ENCODE assay signal across 8 cellular contexts in the genomic region with DNA sequence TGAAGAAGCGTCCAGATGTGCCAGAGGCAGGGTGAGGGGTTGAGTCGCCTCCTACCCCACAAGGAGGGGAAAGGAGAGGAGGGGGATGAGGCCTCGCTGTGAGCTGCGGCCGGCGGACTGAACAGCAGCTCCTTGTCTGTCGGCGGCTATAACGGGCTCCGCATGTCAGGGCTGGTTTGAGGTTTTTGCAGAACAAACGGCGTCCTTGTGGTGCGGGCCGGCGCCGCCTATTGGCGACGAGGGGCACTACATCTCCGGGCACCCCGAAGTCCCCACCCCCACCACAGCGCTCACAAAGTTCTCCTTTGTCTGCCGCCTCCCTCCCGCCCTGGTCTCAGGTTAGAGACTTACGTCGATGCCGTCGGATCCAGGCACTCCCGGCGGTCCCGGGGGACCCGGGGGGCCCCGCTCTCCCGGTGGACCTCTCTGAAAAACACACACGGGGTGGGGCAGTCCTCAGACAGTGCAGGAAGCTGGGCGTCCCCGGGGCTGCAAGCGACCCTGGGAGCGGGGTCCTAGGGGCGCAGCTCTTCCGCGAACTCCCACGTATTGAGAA. TPM values are rescaled to one million over a fixed set of nuclear protein-coding genes. Genes with fewer than 3 reads are reported as not detected.
DNase-seq lines count a peak whose midpoint lies in the region; ATAC-seq and TF ChIP-seq lines count a peak whose summit lies in the region.

No MANE protein-coding gene starts in this region.

- H4K5ac ChIP-seq in mesendoderm (ENCODE audit: low read length): no peak overlapping the region

- no peak overlapping the region for H4K8ac ChIP-seq in mesendoderm (ENCODE audit: low read depth, low read length)

- peaks cover 32% of the 10 kb centered on the region for H3K36me3 ChIP-seq in endodermal cell (ENCODE audit: control insufficient read depth, insufficient read depth, low read length)
- peaks cover under 1% of the 10 kb centered on the region for H3K36me3 ChIP-seq in mesendoderm (ENCODE audit: control insufficient read depth, insufficient read depth, low read length)

- H2BK5ac ChIP-seq in mesendoderm (ENCODE audit: low read length): no peak overlapping the region

- no peak overlapping the region for H2BK15ac ChIP-seq in mesendoderm (replicated peaks; ENCODE audit: low read depth)

- no peaks in the 10 kb centered on the region for H3K9me3 Mint-ChIP-seq in endodermal cell

- H3K27me3 ChIP-seq in endodermal cell (ENCODE audit: control insufficient read depth, insufficient read depth, low read length, poor library complexity, severe bottlenecking) (peaks cover 13% of the 10 kb centered on the region), mesendoderm (ENCODE audit: insufficient read depth, low read length, poor library complexity) (no peaks in the 10 kb centered on the region)

- peaks cover 2% of the 10 kb centered on the region for H3K79me1 ChIP-seq in mesendoderm (ENCODE audit: low read length)

- peak overlapping the region; percentile 86 for H3K27ac ChIP-seq in endodermal cell (ENCODE audit: low read depth, low read length)
- peak overlapping the region; percentile 62 for H3K27ac ChIP-seq in mesendoderm (ENCODE audit: low read depth, low read length)

- no peaks in the 10 kb centered on the region for H3K9me3 ChIP-seq in endodermal cell (ENCODE audit: control insufficient read depth, low read length)

- H3K27ac Mint-ChIP-seq in endodermal cell: peak overlapping the region; percentile 90

- H3K4me1 ChIP-seq in endodermal cell (ENCODE audit: control insufficient read depth, insufficient read depth, low read length) (peaks cover 10% of the 10 kb centered on the region), mesendoderm (ENCODE audit: control insufficient read depth, low read depth, low read length) (peaks cover 6% of the 10 kb centered on the region)

- peak; percentile 29 for DNase-seq in NCI-H82 treated with DMSO at 0.1 percent for 48 hours (lab: John Stamatoyannopoulos, UW; ENCODE audit: unreplicated experiment)
- peak; percentile 52 for DNase-seq in activated CD8-positive, alpha-beta memory T cell treated with anti-CD3 and anti-CD28 coated beads, Interleukin-2, amount 50 U/mL, for 1 hour (ENCODE audit: extremely low read depth)
- peak; percentile 96 for DNase-seq in endodermal cell
- peak; percentile 95 for DNase-seq in mesendoderm
- peak; percentile 73 to 82 (median 79) for DNase-seq in stimulated activated CD4-positive, alpha-beta T cell treated with anti-CD3 and anti-CD28 coated beads, TNF-alpha, amount 100 ng/mL, for 48 hours (ENCODE audit: low read depth in 3 of 3)

- peaks cover 35% of the 10 kb centered on the region for H3K36me3 Mint-ChIP-seq in endodermal cell (ENCODE audit: low read depth)

- H3K9ac ChIP-seq in endodermal cell (ENCODE audit: extremely low read depth, low read length, poor library complexity, severe bottlenecking) (peak overlapping the region; percentile 45), mesendoderm (ENCODE audit: low read length) (peak overlapping the region; percentile 81)

- ATAC-seq in HG03354 (IDR thresholded peaks at IDR 0.05; ENCODE audit: poor library complexity, severe bottlenecking, unreplicated experiment) (peak; percentile 57), HG03196 (IDR thresholded peaks at IDR 0.05; ENCODE audit: unreplicated experiment) (no peak)

- H3K4me3 ChIP-seq in endodermal cell (ENCODE audit: low read length): peak overlapping the region; percentile 83
- H3K4me3 ChIP-seq in mesendoderm (ENCODE audit: low read length): peak overlapping the region; percentile 59

- no peak overlapping the region for H2AK5ac ChIP-seq in mesendoderm (ENCODE audit: low read length)

- peak overlapping the region; percentile 93 for H3K56ac ChIP-seq in mesendoderm (ENCODE audit: low read length)

- TF ChIP-seq CTCF in GM12874 (IDR thresholded peaks at IDR 0.05; ENCODE audit: insufficient read depth, low read depth, low read length) (peak; percentile 99), endodermal cell (conservative IDR thresholded peaks at IDR 0.05) (peak; percentile 98)

- peaks cover 18% of the 10 kb centered on the region for H3K4me1 Mint-ChIP-seq in endodermal cell

- peak overlapping the region; percentile 89 for H3K4me2 ChIP-seq in mesendoderm (ENCODE audit: low read length)

- H3K79me2 ChIP-seq in mesendoderm (ENCODE audit: control insufficient read depth, insufficient read depth, low read length): no peaks in the 10 kb centered on the region

- no peak overlapping the region for H3K23ac ChIP-seq in mesendoderm (ENCODE audit: low read length)

- 4 to 5% methylated on average over 7 to 41 of the region's 42 CpGs for WGBS in endodermal cell (ENCODE audit: insufficient coverage in 1 of 2, insufficient read length in 1 of 2), 2 experiments
- WGBS in mesendoderm (ENCODE audit: extremely low coverage, insufficient coverage, low lambda C conversion rate): no CpG with 5 or more reads among the region's 42 CpGs

- no peak overlapping the region for H2BK120ac ChIP-seq in mesendoderm (ENCODE audit: low read depth, low read length)

- H3K4me3 Mint-ChIP-seq in endodermal cell: peak overlapping the region; percentile 80

- peaks cover 43% of the 10 kb centered on the region for H3K27me3 Mint-ChIP-seq in endodermal cell (ENCODE audit: insufficient read depth)

- peak overlapping the region; percentile 42 for H3K4ac ChIP-seq in mesendoderm (ENCODE audit: low read depth, low read length)

- H3K18ac ChIP-seq in mesendoderm (ENCODE audit: low read length): peak overlapping the region; percentile 89

RNA-seq across cellular contexts. Expression of a gene that starts 1.8 kb away (rescaled TPM):
- total RNA-seq in endodermal cell: 100 to 1,000 TPM; 295 to 470 TPM
- 53.1 TPM for polyA plus RNA-seq in endodermal cell (2013, experiment 1 of 2)
- polyA plus RNA-seq in endodermal cell (2013, experiment 2 of 2): 54.2 TPM
- polyA plus RNA-seq in mesendoderm (2013, experiment 1 of 2): 5.4 TPM
- polyA plus RNA-seq in mesendoderm (2013, experiment 2 of 2): 5.3 TPM

RNA-seq across cellular contexts. Expression of a gene that starts 57.3 kb away (rescaled TPM):
- 10 to 100 TPM; 41.4 to 42.4 TPM for total RNA-seq in endodermal cell
- polyA plus RNA-seq in endodermal cell (2013, experiment 1 of 2): 37.0 TPM
- 33.9 TPM for polyA plus RNA-seq in endodermal cell (2013, experiment 2 of 2)
- polyA plus RNA-seq in mesendoderm (2013, experiment 1 of 2): 46.5 TPM
- 46.1 TPM for polyA plus RNA-seq in mesendoderm (2013, experiment 2 of 2)

RNA-seq across cellular contexts. Expression of a gene that starts 58.2 kb away (rescaled TPM):
- 10 to 100 TPM; 21.9 to 22.3 TPM for total RNA-seq in endodermal cell
- polyA plus RNA-seq in endodermal cell (2013, experiment 1 of 2): 18.0 TPM
- 17.6 TPM for polyA plus RNA-seq in endodermal cell (2013, experiment 2 of 2)
- 7.1 TPM for polyA plus RNA-seq in mesendoderm (2013, experiment 1 of 2)
- 7.3 TPM for polyA plus RNA-seq in mesendoderm (2013, experiment 2 of 2)

Comparison
In these comparisons a context has a peak if more than half of its experiments do, and no peak if none do; other contexts are left out.
1. DNase-seq: peak in every context shown above with its lines; median percentile 96 in endodermal cell; 95 in mesendoderm; 79 in stimulated activated CD4-positive, alpha-beta T cell treated with anti-CD3 and anti-CD28 coated beads, TNF-alpha, amount 100 ng/mL, for 48 hours; 52 in activated CD8-positive, alpha-beta memory T cell treated with anti-CD3 and anti-CD28 coated beads, Interleukin-2, amount 50 U/mL, for 1 hour; 29 in NCI-H82 treated with DMSO at 0.1 percent for 48 hours.